Comparison of ENCODE assay signal across 8 cellular contexts in genomic region chr9:19471737-19472648, GRCh38.
DNase-seq lines count a peak whose midpoint lies in the region; ATAC-seq and TF ChIP-seq lines count a peak whose summit lies in the region.

No MANE protein-coding gene starts in this region.

- DNase-seq in DND-41 (peak; percentile 57), RPMI8226 (peak; percentile 20), cardiac muscle cell (ENCODE audit: low read depth in 1 of 2, low spot score in 1 of 2) (peak; percentile 73 to 76), posterior cingulate gyrus (peak; percentile 61 to 97 (median 81)), SHP77 treated with DMSO at 0.1 percent for 48 hours (lab: John Stamatoyannopoulos, UW) (no peak)
- DNase-seq in activated naive CD8-positive, alpha-beta T cell treated with anti-CD3 and anti-CD28 coated beads, Interleukin-2, amount 10 ng/mL, durations not matched to agents 7 days and 5 days: peak; percentile 57

- H3K4me3 Mint-ChIP-seq in activated naive CD8-positive, alpha-beta T cell treated with anti-CD3 and anti-CD28 coated beads, Interleukin-2, amount 10 ng/mL, durations not matched to agents 7 days and 5 days: peak overlapping the region; percentile 67

- no peaks in the 10 kb centered on the region for H3K79me2 ChIP-seq in DND-41 (ENCODE audit: insufficient read depth, low read length)

- H3K27me3 ChIP-seq in DND-41 (ENCODE audit: insufficient read depth, low read length, poor library complexity): peaks cover 3% of the 10 kb centered on the region
- H3K27me3 ChIP-seq in HUES6 (ENCODE audit: control insufficient read depth, insufficient read depth, low read length): no peaks in the 10 kb centered on the region
- no peaks in the 10 kb centered on the region for H3K27me3 ChIP-seq in cardiac muscle cell

- H3K27ac ChIP-seq in DND-41 (ENCODE audit: low read length) (no peak overlapping the region), HUES6 (ENCODE audit: low read depth, low read length) (no peak overlapping the region), cardiac muscle cell (no peak overlapping the region)

- H4K20me1 ChIP-seq in DND-41 (ENCODE audit: insufficient read depth, low read length): no peaks in the 10 kb centered on the region

- peak overlapping the region; percentile 64 for H3K27ac Mint-ChIP-seq in activated naive CD8-positive, alpha-beta T cell treated with anti-CD3 and anti-CD28 coated beads, Interleukin-2, amount 10 ng/mL, durations not matched to agents 7 days and 5 days

- peak overlapping the region; percentile 47; the same call in 1 of the 2 replicates for H2AFZ ChIP-seq in DND-41 (ENCODE audit: low read depth, low read length)

- H3K9me3 ChIP-seq in DND-41 (ENCODE audit: insufficient read depth, low read length, severe bottlenecking) (no peaks in the 10 kb centered on the region), HUES6 (ENCODE audit: control insufficient read depth, insufficient read depth, low read depth, low read length) (no peaks in the 10 kb centered on the region), cardiac muscle cell (ENCODE audit: low read depth) (no peaks in the 10 kb centered on the region)

- H3K36me3 ChIP-seq in DND-41 (ENCODE audit: insufficient read depth, low read length) (no peaks in the 10 kb centered on the region), HUES6 (ENCODE audit: control insufficient read depth, insufficient read depth, low read length) (no peaks in the 10 kb centered on the region), cardiac muscle cell (no peaks in the 10 kb centered on the region)

- no peaks in the 10 kb centered on the region for H3K9me3 Mint-ChIP-seq in activated naive CD8-positive, alpha-beta T cell treated with anti-CD3 and anti-CD28 coated beads, Interleukin-2, amount 10 ng/mL, durations not matched to agents 7 days and 5 days

- TF ChIP-seq CTCF in DND-41 (IDR thresholded peaks at IDR 0.05; ENCODE audit: borderline replicate concordance, extremely low read depth, low read length, poor library complexity, severe bottlenecking) (peak; percentile 89), cardiac muscle cell (IDR thresholded peaks at IDR 0.05; ENCODE audit: low read depth, low read length) (peak; percentile 81)

- H3K9ac ChIP-seq in DND-41 (ENCODE audit: low read depth, low read length) (no peak overlapping the region), HUES6 (ENCODE audit: low read length) (no peak overlapping the region)

- POLR2A ChIA-PET in activated naive CD8-positive, alpha-beta T cell treated with anti-CD3 and anti-CD28 coated beads, Interleukin-2, amount 10 ng/mL, durations not matched to agents 7 days and 5 days (lab: Charles Lee): no interaction called here

- peak overlapping the region; percentile 55 for H3K4me2 ChIP-seq in DND-41 (ENCODE audit: insufficient read depth, low read length)

- peaks cover 11% of the 10 kb centered on the region for H3K4me1 Mint-ChIP-seq in activated naive CD8-positive, alpha-beta T cell treated with anti-CD3 and anti-CD28 coated beads, Interleukin-2, amount 10 ng/mL, durations not matched to agents 7 days and 5 days

- H3K36me3 Mint-ChIP-seq in activated naive CD8-positive, alpha-beta T cell treated with anti-CD3 and anti-CD28 coated beads, Interleukin-2, amount 10 ng/mL, durations not matched to agents 7 days and 5 days: no peaks in the 10 kb centered on the region

- H3K4me1 ChIP-seq in DND-41 (ENCODE audit: insufficient read depth, low read length) (peaks cover 7% of the 10 kb centered on the region), HUES6 (ENCODE audit: control insufficient read depth, insufficient read depth, low read length) (peaks cover 4% of the 10 kb centered on the region), cardiac muscle cell (ENCODE audit: low read depth) (no peaks in the 10 kb centered on the region)

- H3K27me3 Mint-ChIP-seq in activated naive CD8-positive, alpha-beta T cell treated with anti-CD3 and anti-CD28 coated beads, Interleukin-2, amount 10 ng/mL, durations not matched to agents 7 days and 5 days: peaks cover 13% of the 10 kb centered on the region

- intact Hi-C loops in posterior cingulate gyrus (cut with DNase I): loop anchor here (2.0 kb wide), 1 partner anchor 451 kb away; no protein-coding TSS in a partner anchor

- ATAC-seq in DND-41 (ENCODE audit: insufficient read depth, low read depth) (peak; percentile 90), GM21515 (IDR thresholded peaks at IDR 0.05; ENCODE audit: unreplicated experiment) (peak; percentile 85)
- peak; percentile 80 for ATAC-seq in activated naive CD8-positive, alpha-beta T cell treated with anti-CD3 and anti-CD28 coated beads, Interleukin-2, amount 10 ng/mL, durations not matched to agents 7 days and 5 days (ENCODE audit: low read depth)

- peak overlapping the region in 1 of 2 experiments; percentile 37; a peak in 1 of 4 replicates for H3K4me3 ChIP-seq in DND-41 (ENCODE audit: low read depth in 1 of 2, low read length in 2 of 2)
- H3K4me3 ChIP-seq in HUES6 (ENCODE audit: low read depth, low read length): peak overlapping the region; percentile 35; the same call in 1 of the 2 replicates
- H3K4me3 ChIP-seq in cardiac muscle cell: no peak overlapping the region
